ENCODE assay signal across 9 cellular contexts in the genomic region with DNA sequence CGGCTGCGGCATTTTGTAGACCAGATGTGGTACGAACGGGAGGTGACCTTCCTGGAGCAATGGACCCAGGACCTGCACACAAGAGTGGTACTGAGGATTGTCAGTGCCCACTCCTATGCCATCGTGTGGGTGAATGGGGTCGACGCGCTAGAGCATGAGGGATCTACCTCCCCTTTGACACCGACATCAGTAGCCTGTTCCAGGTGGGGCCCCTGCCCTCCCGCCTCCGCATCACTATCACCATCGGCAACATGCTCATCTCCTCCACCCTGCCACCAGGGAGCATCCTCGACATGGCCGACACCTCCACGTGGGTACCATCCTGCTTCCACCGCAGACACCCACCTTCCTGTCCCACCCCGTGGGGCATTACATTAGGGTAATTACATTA. TPM values are rescaled to one million over a fixed set of nuclear protein-coding genes. Genes with fewer than 3 reads are reported as not detected.
DNase-seq lines count a peak whose midpoint lies in the region; TF ChIP-seq lines count a peak whose summit lies in the region.
"Had no signal": no experiment of that assay in that cellular context is flagged by ENCODE, and none has a peak within 500 bp of the region (broad histone marks: within the 10 kb centered on the region; RNA-seq: fewer than 3 reads in every experiment).

No MANE protein-coding gene starts in this region.

- DNase-seq in NCI-H2227 (lab: John Stamatoyannopoulos, UW; ENCODE audit: unreplicated experiment) (peak; percentile 39), NCI-H2227 treated with DMSO at 0.1 percent for 48 hours (lab: John Stamatoyannopoulos, UW) (no peak), NCI-H510A (lab: John Stamatoyannopoulos, UW) (peak; percentile 4), astrocyte of the spinal cord (ENCODE audit: low read depth, low spot score) (no peak), mesenteric fat pad (ENCODE audit: low spot score) (peak; percentile 41), tibial nerve (ENCODE audit: low spot score in 2 of 2) (no peak), ecto neural progenitor cell (ENCODE audit: low spot score) (no peak), NK-92 (lab: John Stamatoyannopoulos, UW; ENCODE audit: unreplicated experiment) (no peak)

- no peak for TF ChIP-seq CTCF in astrocyte of the spinal cord (IDR thresholded peaks at IDR 0.05; ENCODE audit: low read depth, low read length)
- TF ChIP-seq CTCF in tibial nerve (IDR thresholded peaks at IDR 0.05), result no peak

- TF ChIP-seq POLR2A in tibial nerve (IDR thresholded peaks at IDR 0.05), result no peak

- H3K36me3 ChIP-seq in tibial nerve, result peaks cover 0 to 12% (median 0%) of the 10 kb centered on the region in 3 donors

- H3K27me3 ChIP-seq in tibial nerve, result no peaks in the 10 kb centered on the region
- H3K27me3 ChIP-seq: BLaER1 treated with 17β-estradiol and CSF1 and Interleukin-3, amounts not matched to agents 10 nM and 100 nM had no signal

- peak overlapping the region in 2 of 4 donors; percentile 55 to 61 for H3K27ac ChIP-seq in tibial nerve
- H3K27ac ChIP-seq: BLaER1 treated with 17β-estradiol and CSF1 and Interleukin-3, amounts not matched to agents 10 nM and 100 nM had no signal

- H3K4me1 ChIP-seq in tibial nerve, result peaks cover 0 to 15% (median 2%) of the 10 kb centered on the region in 4 donors
- H3K4me1 ChIP-seq: BLaER1 treated with 17β-estradiol and CSF1 and Interleukin-3, amounts not matched to agents 10 nM and 100 nM had no signal

- 58 to 81% methylated on average over 8 to 17 of the region's 17 CpGs for WGBS in tibial nerve, 2 donors

- no peaks in the 10 kb centered on the region for H3K9me3 ChIP-seq in tibial nerve

- H3K4me3 ChIP-seq in astrocyte of the spinal cord (ENCODE audit: low read depth, low read length), result peak overlapping the region; percentile 55
- peak overlapping the region; percentile 37 to 73 (median 65) for H3K4me3 ChIP-seq in tibial nerve
- H3K4me3 ChIP-seq: BLaER1 treated with 17β-estradiol and CSF1 and Interleukin-3, amounts not matched to agents 10 nM and 100 nM had no signal

- no peak for TF ChIP-seq EP300 in tibial nerve (IDR thresholded peaks at IDR 0.05)

- in situ Hi-C loops in astrocyte of the spinal cord (cut with HindIII; ENCODE audit: low sequenced_read_pairs), result no loop called here

RNA-seq across cellular contexts. Expression of gene SMARCA5, which starts 46.2 kb away (rescaled TPM):
- total RNA-seq in mesenteric fat pad (31.0 TPM), tibial nerve (10 to 100 TPM; 31.8 to 43.1 (median 35.0) TPM)

Comparison
In these comparisons a context has a peak if more than half of its experiments do, and no peak if none do; other contexts are left out.
1. DNase-seq: peak in NCI-H2227 (single experiment), NCI-H510A (single experiment) and mesenteric fat pad (single experiment); none in NCI-H2227 treated with DMSO at 0.1 percent for 48 hours (single experiment), astrocyte of the spinal cord (single experiment), tibial nerve (0 of 2), ecto neural progenitor cell (single experiment) and NK-92 (single experiment).